In the genomic region with DNA sequence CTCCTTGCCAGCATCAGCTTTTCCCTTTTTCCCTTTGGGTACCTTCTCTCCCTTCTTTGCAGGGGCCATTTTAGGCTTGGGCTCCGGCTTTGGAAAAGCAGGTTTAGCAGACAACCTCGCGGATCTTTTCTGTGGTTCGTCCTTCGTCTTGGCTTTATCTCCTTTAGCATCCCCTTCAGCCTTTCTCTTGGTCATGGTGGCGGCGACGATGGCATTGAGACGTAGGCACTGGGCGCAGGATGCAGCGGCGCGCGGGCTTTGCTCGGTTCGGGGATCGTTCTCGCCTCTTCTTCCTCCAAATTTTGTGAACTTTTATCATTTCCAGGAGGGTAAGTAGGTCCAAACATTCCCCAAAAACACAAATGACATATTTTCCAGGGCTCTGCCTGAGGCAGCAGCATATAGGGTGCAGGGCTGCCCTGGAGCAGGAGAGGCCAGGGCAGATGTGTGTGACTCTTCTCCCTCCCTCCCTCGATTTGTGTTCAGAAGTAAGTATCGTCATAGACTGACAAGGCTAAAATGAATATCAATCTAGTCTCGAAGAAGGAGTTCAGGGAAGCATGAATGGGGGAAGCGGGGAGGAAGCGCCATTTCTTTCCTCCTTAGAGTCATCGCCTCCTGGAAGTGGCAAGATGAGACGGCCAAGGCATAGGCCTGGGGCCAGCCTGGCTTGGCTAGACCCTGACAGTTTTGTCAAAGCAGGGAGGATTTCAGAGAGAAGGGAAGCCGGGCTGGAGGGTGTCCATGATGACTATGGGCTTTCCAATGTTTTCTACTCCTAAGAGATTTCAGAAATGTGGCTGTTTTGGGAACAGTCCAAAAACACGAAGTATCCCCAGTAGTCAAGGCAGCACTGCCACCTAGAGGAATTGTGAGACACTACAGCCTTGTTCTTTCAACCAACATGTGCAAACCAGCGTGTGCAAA, we compare ENCODE assay signal across 9 cellular contexts. TPM values are rescaled to one million over a fixed set of nuclear protein-coding genes. Genes with fewer than 3 reads are reported as not detected.
DNase-seq lines count a peak whose midpoint lies in the region; ATAC-seq and TF ChIP-seq lines count a peak whose summit lies in the region.
"Had no signal": no experiment of that assay in that cellular context is flagged by ENCODE, and none has a peak within 500 bp of the region (broad histone marks: within the 10 kb centered on the region; RNA-seq: fewer than 3 reads in every experiment).

No MANE protein-coding gene starts in this region.

- no peak overlapping the region for H3K4me3 Mint-ChIP-seq in progenitor cell of endocrine pancreas (ENCODE audit: low read depth)

- H3K4me1 Mint-ChIP-seq in progenitor cell of endocrine pancreas (ENCODE audit: low read depth) = no peaks in the 10 kb centered on the region

- ATAC-seq in GM21360 (IDR thresholded peaks at IDR 0.05; ENCODE audit: unreplicated experiment) = no peak

- DNase-seq in GM12864 (ENCODE audit: low read depth) = no peak
- DNase-seq in NCI-H1417 (lab: John Stamatoyannopoulos, UW) = peak; percentile 55 to 86 (median 80)
- DNase-seq in SKM-1 treated with dmso at 0.1 percent for 144 hours (lab: John Stamatoyannopoulos, UW; ENCODE audit: unreplicated experiment) = peak; percentile 66
- DNase-seq in adrenal gland = peak; percentile 74 to 91 (median 79)
- peak; percentile 79 to 94 for DNase-seq in cardiac muscle cell (ENCODE audit: low read depth in 1 of 2, low spot score in 1 of 2)
- DNase-seq in progenitor cell of endocrine pancreas (ENCODE audit: low spot score, unreplicated experiment) = peak; percentile 39
- DNase-seq in mesenteric fat pad (ENCODE audit: low spot score) = no peak

- no peak overlapping the region for H3K27ac Mint-ChIP-seq in progenitor cell of endocrine pancreas

- TF ChIP-seq CTCF in GM12864 (IDR thresholded peaks at IDR 0.05; ENCODE audit: low read depth, low read length, missing control alignments) (peak; percentile 89), adrenal gland (IDR thresholded peaks at IDR 0.05) (peak; percentile 89 to 99 (median 97)), cardiac muscle cell (IDR thresholded peaks at IDR 0.05; ENCODE audit: low read depth, low read length) (peak; percentile 85), progenitor cell of endocrine pancreas (IDR thresholded peaks at IDR 0.05; ENCODE audit: unreplicated experiment) (peak; percentile 87)

- H3K27ac ChIP-seq in adrenal gland (no peak overlapping the region), cardiac muscle cell (no peak overlapping the region)

- no peak for TF ChIP-seq POLR2A in adrenal gland (IDR thresholded peaks at IDR 0.05)

- no peaks in the 10 kb centered on the region for H3K27me3 ChIP-seq in adrenal gland
- no peaks in the 10 kb centered on the region for H3K27me3 ChIP-seq in cardiac muscle cell

- H3K36me3 ChIP-seq in adrenal gland (replicated peaks in 1 of 2) (no peaks in the 10 kb centered on the region), cardiac muscle cell (no peaks in the 10 kb centered on the region)

- no peaks in the 10 kb centered on the region for H3K36me3 Mint-ChIP-seq in progenitor cell of endocrine pancreas (ENCODE audit: insufficient read depth)

- H3K9me3 Mint-ChIP-seq in progenitor cell of endocrine pancreas (ENCODE audit: low read depth) = peaks cover 10% of the 10 kb centered on the region

- H3K27me3 Mint-ChIP-seq in progenitor cell of endocrine pancreas = peaks cover 4% of the 10 kb centered on the region

- H3K9me3 ChIP-seq in adrenal gland (replicated peaks in 1 of 3) (no peaks in the 10 kb centered on the region), cardiac muscle cell (ENCODE audit: low read depth) (no peaks in the 10 kb centered on the region)

- intact Hi-C loops in adrenal gland (cut with DNase I) = loop anchor here (10.0 kb wide), 1 partner anchor 291 kb away; a partner anchor contains a TSS

- 66 to 70% (median 69%) methylated on average over 28 of the region's 28 CpGs for WGBS in adrenal gland, 4 donors

- H3K4me1 ChIP-seq in adrenal gland (replicated peaks in 1 of 2) = peaks cover 0 to 4% of the 10 kb centered on the region in 2 donors
- H3K4me1 ChIP-seq in cardiac muscle cell (ENCODE audit: low read depth) = no peaks in the 10 kb centered on the region

- H3K4me3 ChIP-seq in GM12864 (ENCODE audit: low read depth, low read length) (no peak overlapping the region), adrenal gland (no peak overlapping the region), cardiac muscle cell (no peak overlapping the region)

RNA-seq across cellular contexts. Expression of a gene that starts 13.2 kb away (rescaled TPM):
- total RNA-seq in adrenal gland (under 1 TPM in 1 of 8 donors, not detected in 7; 0.41 TPM), cardiac muscle cell (not detected in 2 replicates), progenitor cell of endocrine pancreas (not detected in 2 replicates), mesenteric fat pad (not detected)
- polyA plus RNA-seq in adrenal gland (under 1 TPM in 1 of 3 donors, not detected in 2; 0.37 TPM), cardiac muscle cell (0.76 TPM in 1 of 2 replicates, not detected in the other)
- total RNA-seq: mononuclear cell had no signal

RNA-seq across cellular contexts. Expression of a gene that starts 43.6 kb away (rescaled TPM):
- total RNA-seq in adrenal gland = 10 to 100 TPM; 36.2 to 99.3 (median 54.5) TPM
- polyA plus RNA-seq in adrenal gland = 10 to 100 TPM; 22.0 to 57.8 (median 22.7) TPM
- total RNA-seq in cardiac muscle cell = 25.0 and 32.2 TPM in 2 replicates
- 19.7 and 32.7 TPM in 2 replicates for polyA plus RNA-seq in cardiac muscle cell
- total RNA-seq in progenitor cell of endocrine pancreas = 42.7 and 42.8 TPM in 2 replicates
- total RNA-seq in mesenteric fat pad = 69.6 TPM

Comparison
In these comparisons a context has a peak if more than half of its experiments do, and no peak if none do; other contexts are left out.
1. DNase-seq: peak in NCI-H1417 (3 of 3), SKM-1 treated with dmso at 0.1 percent for 144 hours (single experiment), adrenal gland (7 of 7), cardiac muscle cell (2 of 2) and progenitor cell of endocrine pancreas (single experiment); none in GM12864 (single experiment) and mesenteric fat pad (single experiment).
2. Peak in every context shown above with its lines, with median percentiles within 50 percentile points of each other: CTCF ChIP-seq.